ENCODE assay signal across 25 cellular contexts in the genomic region with DNA sequence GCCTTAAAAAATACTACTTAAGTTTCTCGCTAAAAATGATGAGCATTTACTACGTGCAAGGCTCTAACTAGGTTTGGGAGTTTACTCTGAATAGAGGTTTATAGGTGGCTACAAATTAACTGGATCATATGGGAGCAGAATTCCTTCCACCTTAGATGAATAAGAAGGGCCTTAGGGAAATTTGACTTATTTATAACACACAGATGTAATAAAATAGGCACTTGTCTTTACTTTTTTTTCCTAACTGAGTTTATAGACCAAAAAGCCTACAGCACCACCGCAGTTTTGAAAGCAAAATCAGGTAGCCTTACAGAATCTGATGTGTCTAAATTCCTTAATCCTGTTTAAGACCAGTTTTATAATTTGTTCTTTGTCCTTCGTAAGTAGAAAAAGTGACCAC. TPM values are rescaled to one million over a fixed set of nuclear protein-coding genes. Genes with fewer than 3 reads are reported as not detected.
A peak's percentile ranks its signal among the peaks of the same experiment; 100 is the strongest.
DNase-seq lines count a peak whose midpoint lies in the region; ATAC-seq and TF ChIP-seq lines count a peak whose summit lies in the region.
"Had no signal": no experiment of that assay in that cellular context is flagged by ENCODE, and none has a peak within 500 bp of the region (broad histone marks: within the 10 kb centered on the region; RNA-seq: fewer than 3 reads in every experiment).

No MANE protein-coding gene starts in this region.

- H3K27ac ChIP-seq in Panc1 (ENCODE audit: low read length), result no peak overlapping the region
- peak overlapping the region in 3 of 4 donors; percentile 5 to 56 (median 21) for H3K27ac ChIP-seq in gastroesophageal sphincter
- peak overlapping the region; percentile 26 to 67 for H3K27ac ChIP-seq in uterus
- H3K27ac ChIP-seq: neural progenitor cell, pancreas, SJSA1 had no signal

- H3K4me3 ChIP-seq in Panc1 (ENCODE audit: low read depth in 2 of 2, low read length in 2 of 2), result no peak overlapping the region
- H3K4me3 ChIP-seq in gastroesophageal sphincter, result no peak overlapping the region
- no peak overlapping the region for H3K4me3 ChIP-seq in uterus
- H3K4me3 ChIP-seq: GM23338, neural progenitor cell, pancreas, SJSA1, spleen had no signal

- TF ChIP-seq POLR2A in gastroesophageal sphincter (IDR thresholded peaks at IDR 0.05) (no peak), uterus (IDR thresholded peaks at IDR 0.05) (no peak)

- no peaks in the 10 kb centered on the region for H3K9me3 ChIP-seq in Panc1 (ENCODE audit: control insufficient read depth, insufficient read depth, low read depth, low read length)
- H3K9me3 ChIP-seq in gastroesophageal sphincter, result no peaks in the 10 kb centered on the region
- H3K9me3 ChIP-seq in uterus, result no peaks in the 10 kb centered on the region
- H3K9me3 ChIP-seq: pancreas, SJSA1, spleen had no signal

- H3K4me3 Mint-ChIP-seq in activated naive CD8-positive, alpha-beta T cell, result no peak overlapping the region
- no peak overlapping the region for H3K4me3 Mint-ChIP-seq in activated naive CD8-positive, alpha-beta T cell treated with anti-CD3 and anti-CD28 coated beads for 36 hours
- H3K4me3 Mint-ChIP-seq: activated B cell treated with CpG ODN at 0.5 μM for 24 hours; activated naive CD4-positive, alpha-beta T cell treated with anti-CD3 and anti-CD28 coated beads, Interleukin-2, amount 10 ng/mL, durations not matched to agents 7 days and 5 days; CD14-positive monocyte; GM23338; neural progenitor cell had no signal

- H3K9me3 Mint-ChIP-seq in activated naive CD8-positive, alpha-beta T cell (ENCODE audit: low read depth), result no peaks in the 10 kb centered on the region
- peaks cover 1% of the 10 kb centered on the region for H3K9me3 Mint-ChIP-seq in activated naive CD8-positive, alpha-beta T cell treated with anti-CD3 and anti-CD28 coated beads for 36 hours
- H3K9me3 Mint-ChIP-seq: activated B cell treated with CpG ODN at 0.5 μM for 24 hours; activated naive CD4-positive, alpha-beta T cell treated with anti-CD3 and anti-CD28 coated beads, Interleukin-2, amount 10 ng/mL, durations not matched to agents 7 days and 5 days; GM23338 had no signal

- TF ChIP-seq CTCF in Panc1 (IDR thresholded peaks at IDR 0.05) (no peak), gastroesophageal sphincter (IDR thresholded peaks at IDR 0.05) (no peak), uterus (IDR thresholded peaks at IDR 0.05) (no peak)

- peak overlapping the region; percentile 12 for H3K27ac Mint-ChIP-seq in activated naive CD8-positive, alpha-beta T cell
- H3K27ac Mint-ChIP-seq in activated naive CD8-positive, alpha-beta T cell treated with anti-CD3 and anti-CD28 coated beads for 36 hours, result no peak overlapping the region
- H3K27ac Mint-ChIP-seq: activated B cell treated with CpG ODN at 0.5 μM for 24 hours; activated naive CD4-positive, alpha-beta T cell treated with anti-CD3 and anti-CD28 coated beads, Interleukin-2, amount 10 ng/mL, durations not matched to agents 7 days and 5 days; neural progenitor cell had no signal

- H3K27me3 Mint-ChIP-seq in activated naive CD8-positive, alpha-beta T cell, result no peaks in the 10 kb centered on the region
- H3K27me3 Mint-ChIP-seq in activated naive CD8-positive, alpha-beta T cell treated with anti-CD3 and anti-CD28 coated beads for 36 hours, result no peaks in the 10 kb centered on the region
- H3K27me3 Mint-ChIP-seq: activated B cell treated with CpG ODN at 0.5 μM for 24 hours; activated naive CD4-positive, alpha-beta T cell treated with anti-CD3 and anti-CD28 coated beads, Interleukin-2, amount 10 ng/mL, durations not matched to agents 7 days and 5 days had no signal

- TF ChIP-seq EP300 in gastroesophageal sphincter (IDR thresholded peaks at IDR 0.05), result no peak

- CTCF ChIA-PET in Panc1 (lab: Charles Lee), result no interaction called here

- H3K36me3 Mint-ChIP-seq in activated naive CD8-positive, alpha-beta T cell, result peaks cover 11% of the 10 kb centered on the region
- peaks cover 57% of the 10 kb centered on the region for H3K36me3 Mint-ChIP-seq in activated naive CD8-positive, alpha-beta T cell treated with anti-CD3 and anti-CD28 coated beads for 36 hours

- 51 to 69% methylated on average over 4 of the region's 4 CpGs for WGBS in gastroesophageal sphincter (ENCODE audit: low coverage in 1 of 2), 2 donors

- intact Hi-C loops in Panc1 (cut with micrococcal nuclease; ENCODE audit: unreplicated experiment) (no loop called here), uterus (cut with DNase I; ENCODE audit: low total_unique reads) (no loop called here)

- BruUV-seq in Panc1 (replicated peaks; lab: Mats Ljungman, UMichigan), result TSS peak; percentile 13

- H3K4me1 ChIP-seq in Panc1 (ENCODE audit: control insufficient read depth, insufficient read depth, low read length), result no peaks in the 10 kb centered on the region; the same call in 1 of the 2 replicates
- H3K4me1 ChIP-seq in gastroesophageal sphincter, result peaks cover 0 to 72% (median 3%) of the 10 kb centered on the region in 3 donors
- H3K4me1 ChIP-seq in uterus, result no peaks in the 10 kb centered on the region
- H3K4me1 ChIP-seq: pancreas, SJSA1 had no signal

- ATAC-seq in Panc1, result no peak
- ATAC-seq in gastroesophageal sphincter, result no peak
- ATAC-seq in HG03342 (IDR thresholded peaks at IDR 0.05; ENCODE audit: unreplicated experiment), result no peak
- no peak for ATAC-seq in GM18907 (IDR thresholded peaks at IDR 0.05; ENCODE audit: unreplicated experiment)
- ATAC-seq: GM23338, pancreas had no signal

- no peaks in the 10 kb centered on the region for H3K27me3 ChIP-seq in Panc1 (ENCODE audit: control insufficient read depth, insufficient read depth, low read length)
- H3K27me3 ChIP-seq in gastroesophageal sphincter, result no peaks in the 10 kb centered on the region
- H3K27me3 ChIP-seq in uterus, result no peaks in the 10 kb centered on the region
- H3K27me3 ChIP-seq: neural progenitor cell, pancreas, SJSA1, spleen had no signal

- peaks cover 85% of the 10 kb centered on the region for H3K4me1 Mint-ChIP-seq in activated naive CD8-positive, alpha-beta T cell (ENCODE audit: low read depth)
- H3K4me1 Mint-ChIP-seq in activated naive CD8-positive, alpha-beta T cell treated with anti-CD3 and anti-CD28 coated beads for 36 hours, result peaks cover 71% of the 10 kb centered on the region

- in situ Hi-C loops in Panc1 (cut with HindIII; ENCODE audit: low pct_unique_long_range_greater_than_20kb, low sequenced_read_pairs), result no loop called here

- no peak for DNase-seq in activated naive CD8-positive, alpha-beta T cell treated with anti-CD3 and anti-CD28 coated beads for 36 hours
- DNase-seq in Panc1 (ENCODE audit: low read depth, low spot score) (no peak), uterus (no peak), COR-L47 (lab: John Stamatoyannopoulos, UW) (no peak)
- DNase-seq: activated B cell treated with CpG ODN at 0.5 μM for 24 hours; activated naive CD4-positive, alpha-beta T cell treated with anti-CD3 and anti-CD28 coated beads, Interleukin-2, amount 10 ng/mL, durations not matched to agents 7 days and 5 days; amygdala; hypothalamus; NCI-H1092; NCI-H1694 treated with DMSO at 0.1 percent for 48 hours; NCI-H446 treated with DMSO at 0.1 percent for 48 hours; NCI-H774; pancreas; retina; RPMI8226; spleen; T-helper 1 cell had no signal

- POLR2A ChIA-PET in Panc1 (lab: Charles Lee), result no interaction called here

- H3K36me3 ChIP-seq in Panc1 (ENCODE audit: control insufficient read depth, insufficient read depth, low read length), result no peaks in the 10 kb centered on the region
- H3K36me3 ChIP-seq in gastroesophageal sphincter, result peaks cover 0 to 7% of the 10 kb centered on the region in 2 donors
- H3K36me3 ChIP-seq in uterus, result no peaks in the 10 kb centered on the region
- H3K36me3 ChIP-seq: neural progenitor cell, pancreas had no signal

RNA-seq across cellular contexts. Expression of a gene that starts 10.5 kb away (rescaled TPM):
- 10 to 100 TPM; 60.3 to 60.7 TPM for total RNA-seq in activated naive CD8-positive, alpha-beta T cell treated with anti-CD3 and anti-CD28 coated beads for 36 hours
- 32.4 TPM for total RNA-seq in Panc1 (2021; ENCODE audit: unreplicated experiment)
- 13.3 TPM for polyA plus RNA-seq in Panc1 (2012; ENCODE audit: insufficient read length)
- 10 to 100 TPM; 23.6 to 41.4 (median 38.6) TPM for total RNA-seq in gastroesophageal sphincter
- 10 to 100 TPM; 16.7 to 95.8 (median 69.1) TPM for total RNA-seq in uterus
